In genomic region chr7:97116308-97116707, GRCh38 we compare ENCODE assay signal across 11 cellular contexts. TPM values are rescaled to one million over a fixed set of nuclear protein-coding genes. Genes with fewer than 3 reads are reported as not detected.
A peak's percentile ranks its signal among the peaks of the same experiment; 100 is the strongest.
DNase-seq lines count a peak whose midpoint lies in the region; ATAC-seq and TF ChIP-seq lines count a peak whose summit lies in the region.
"Had no signal": no experiment of that assay in that cellular context is flagged by ENCODE, and none has a peak within 500 bp of the region (broad histone marks: within the 10 kb centered on the region; RNA-seq: fewer than 3 reads in every experiment).

No MANE protein-coding gene starts in this region.

- CTCF ChIA-PET in CD8-positive, alpha-beta T cell (lab: Charles Lee) = interaction anchor here (1.2 kb wide), 1 partner anchor 720 kb away, joined by 3 read pairs; no protein-coding TSS in a partner anchor

- H3K4me3 ChIP-seq in CD8-positive, alpha-beta T cell (ENCODE audit: low read depth, low read length) = no peak overlapping the region

- no peaks in the 10 kb centered on the region for H3K9me3 ChIP-seq in CD8-positive, alpha-beta T cell (ENCODE audit: low read length)
- H3K9me3 ChIP-seq in T-helper 17 cell (ENCODE audit: control insufficient read depth, low read length, poor library complexity, severe bottlenecking) = peaks cover 3% of the 10 kb centered on the region
- H3K9me3 ChIP-seq: adrenal gland had no signal

- peaks cover 37% of the 10 kb centered on the region for H3K4me1 Mint-ChIP-seq in CD8-positive, alpha-beta T cell (ENCODE audit: low read depth)
- H3K4me1 Mint-ChIP-seq in T-helper 17 cell = peaks cover 20% of the 10 kb centered on the region

- H3K27me3 Mint-ChIP-seq in CD8-positive, alpha-beta T cell (ENCODE audit: low read depth) = peaks cover 4% of the 10 kb centered on the region
- peaks cover 4% of the 10 kb centered on the region for H3K27me3 Mint-ChIP-seq in T-helper 17 cell

- no peak overlapping the region for H3K27ac ChIP-seq in CD8-positive, alpha-beta T cell (ENCODE audit: low read depth, low read length)

- H3K27ac Mint-ChIP-seq in CD8-positive, alpha-beta T cell = peak overlapping the region; percentile 96
- peak overlapping the region; percentile 95 for H3K27ac Mint-ChIP-seq in T-helper 17 cell

- TF ChIP-seq CTCF in CD8-positive, alpha-beta T cell (IDR thresholded peaks at IDR 0.05) = no peak

- POLR2A ChIA-PET in CD8-positive, alpha-beta T cell (lab: Charles Lee) = interaction anchor here (0.8 kb wide), 1 partner anchor 12 kb away, joined by 3 read pairs; no protein-coding TSS in a partner anchor

- intact Hi-C loops in CD8-positive, alpha-beta T cell (cut with DNase I, micrococcal nuclease) = loop anchor here (2.0 to 10.0 kb wide), 7 partner anchors 414 to 1758 kb away; partner anchors contain the start of genes BRI3 (in 2 of the 2), LMTK2 (in 1 of the 2), TECPR1 (in 1 of the 2) and TMEM130 (in 1 of the 2)

- H3K36me3 ChIP-seq in CD8-positive, alpha-beta T cell (ENCODE audit: insufficient read depth, low read length) = no peaks in the 10 kb centered on the region
- H3K36me3 ChIP-seq: adrenal gland had no signal

- peaks cover 8% of the 10 kb centered on the region for H3K36me3 Mint-ChIP-seq in CD8-positive, alpha-beta T cell
- no peaks in the 10 kb centered on the region for H3K36me3 Mint-ChIP-seq in T-helper 17 cell (ENCODE audit: low read depth)

- no peak overlapping the region for H3K4me3 Mint-ChIP-seq in CD8-positive, alpha-beta T cell
- H3K4me3 Mint-ChIP-seq in T-helper 17 cell = no peak overlapping the region

- H3K9me3 Mint-ChIP-seq in CD8-positive, alpha-beta T cell = peaks cover 2% of the 10 kb centered on the region

- H3K4me1 ChIP-seq in CD8-positive, alpha-beta T cell (ENCODE audit: insufficient read depth, low read length) = peaks cover 15% of the 10 kb centered on the region

- no peak for ATAC-seq in CD8-positive, alpha-beta T cell
- peak; percentile 24 for ATAC-seq in HG03159 (IDR thresholded peaks at IDR 0.05; ENCODE audit: unreplicated experiment)
- no peak for ATAC-seq in T-helper 17 cell
- no peak for ATAC-seq in GM18873 (IDR thresholded peaks at IDR 0.05; ENCODE audit: low FRiP score, unreplicated experiment)
- ATAC-seq in HG02852 (IDR thresholded peaks at IDR 0.05; ENCODE audit: unreplicated experiment) = no peak
- no peak for ATAC-seq in HG02588 (IDR thresholded peaks at IDR 0.05; ENCODE audit: unreplicated experiment)

- H3K27me3 ChIP-seq in CD8-positive, alpha-beta T cell (ENCODE audit: insufficient read depth, low read length) = no peaks in the 10 kb centered on the region
- H3K27me3 ChIP-seq: adrenal gland had no signal

- no peak for DNase-seq in CD8-positive, alpha-beta T cell
- DNase-seq in T-helper 17 cell (no peak), midbrain (lab: John Stamatoyannopoulos, UW) (peak; percentile 16), D341Med (ENCODE audit: low spot score) (no peak)
- DNase-seq: hippocampal formation, NCI-H69 had no signal

RNA-seq across cellular contexts. Expression of gene SDHAF3, which starts 1.2 kb away (rescaled TPM):
- 1 to 10 TPM; 3.5 to 4.6 TPM for total RNA-seq in CD8-positive, alpha-beta T cell
- 10 to 100 TPM in 1 of 2 donors, 1 to 10 TPM in 1; 7.0 to 10.8 TPM for total RNA-seq in T-helper 17 cell
